Comparison of ENCODE assay signal across 8 cellular contexts in the genomic region with DNA sequence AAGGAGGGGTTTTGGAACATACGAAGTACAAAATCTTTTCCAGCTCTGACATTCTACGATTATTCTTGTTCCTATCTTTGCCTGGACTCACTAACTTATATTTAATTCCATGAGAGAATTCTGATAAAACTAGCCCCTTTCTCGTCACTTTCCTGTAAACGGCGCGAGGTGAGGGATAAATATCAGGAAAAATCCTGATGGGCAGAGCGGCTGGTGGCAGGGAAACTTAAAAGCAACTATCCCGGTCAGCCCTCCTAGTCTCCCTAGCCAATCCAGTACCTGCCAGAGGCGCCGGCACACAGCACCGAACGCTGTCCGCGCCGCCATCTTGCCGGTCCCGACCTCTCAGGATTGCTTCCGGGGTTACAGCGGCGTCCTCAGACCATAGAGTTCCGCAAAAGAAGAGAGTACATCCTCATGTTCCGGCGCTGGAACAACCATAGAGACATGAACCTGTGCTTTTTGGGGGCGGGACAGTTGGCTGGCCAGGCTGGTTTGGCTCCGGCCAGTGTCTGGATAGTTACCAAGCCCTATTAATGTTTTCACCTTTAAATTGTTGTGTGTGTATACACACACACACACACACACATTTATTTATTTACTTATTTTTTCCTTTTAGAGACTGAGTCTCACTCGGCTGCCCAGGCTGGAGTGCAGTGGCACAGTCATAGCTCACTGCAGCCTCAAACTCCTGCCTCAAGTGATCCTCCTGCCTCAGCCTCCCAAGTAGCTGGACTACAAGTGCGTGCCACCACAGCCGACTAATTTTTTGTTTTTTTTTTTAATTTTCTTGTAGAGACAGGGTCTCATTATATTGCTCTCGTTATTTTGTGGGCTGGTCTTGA. TPM values are rescaled to one million over a fixed set of nuclear protein-coding genes. Genes with fewer than 3 reads are reported as not detected.
DNase-seq lines count a peak whose midpoint lies in the region; ATAC-seq and TF ChIP-seq lines count a peak whose summit lies in the region.

Gene MRPS10, minus strand, starts transcription at position 339 of the 845 bp plus-strand sequence. Its CDS starts 12 bp downstream, at position 327.

- TF ChIP-seq CTCF in H9 (conservative IDR thresholded peaks at IDR 0.05) (no peak), nephron progenitor cell (IDR thresholded peaks at IDR 0.05) (no peak)

- peaks cover 7 to 18% of the 10 kb centered on the region in 2 experiments for H3K4me1 Mint-ChIP-seq in H9
- peaks cover 22% of the 10 kb centered on the region for H3K4me1 Mint-ChIP-seq in nephron progenitor cell
- H3K4me1 Mint-ChIP-seq in stimulated activated naive CD8-positive, alpha-beta T cell treated with anti-CD3 and anti-CD28 coated beads, Interleukin-15, amount 100 ng/mL, for 72 hours = peaks cover 33% of the 10 kb centered on the region

- H3K79me1 ChIP-seq in H9 (ENCODE audit: insufficient read depth, low read depth, low read length, poor library complexity, severe bottlenecking) = no peaks in the 10 kb centered on the region

- H4K8ac ChIP-seq in H9 (replicated peaks; ENCODE audit: insufficient read length, low read depth, low read length) = no peak within 1 kb of the TSS

- no peak within 1 kb of the TSS for H2BK5ac ChIP-seq in H9 (ENCODE audit: insufficient read length, low read length)

- peaks cover 0 to 16% (median 11%) of the 10 kb centered on the region in 3 experiments; a peak in 5 of 7 replicates for H3K36me3 Mint-ChIP-seq in H9 (ENCODE audit: insufficient read depth in 1 of 3, low read depth in 3 of 3)
- no peaks in the 10 kb centered on the region for H3K36me3 Mint-ChIP-seq in nephron progenitor cell (ENCODE audit: low read depth)

- H3K4me1 ChIP-seq in H9 (ENCODE audit: insufficient read depth, low read length) = no peaks in the 10 kb centered on the region

- H3K27ac ChIP-seq in H9 (ENCODE audit: insufficient read length, low read depth, low read length) = peak within 1 kb of the TSS; percentile 5

- H2AK5ac ChIP-seq in H9 (ENCODE audit: insufficient read length, low read length) = no peak within 1 kb of the TSS

- peaks cover 12% of the 10 kb centered on the region for H3K36me3 ChIP-seq in MG63

- no peak within 1 kb of the TSS for H3K4ac ChIP-seq in H9 (ENCODE audit: low read depth, low read length)

- H3K4me3 ChIP-seq in MG63 = peak within 1 kb of the TSS; percentile 74

- no peak within 1 kb of the TSS for H3K56ac ChIP-seq in H9 (ENCODE audit: insufficient read length, low read depth, low read length)

- no peak within 1 kb of the TSS for H2BK15ac ChIP-seq in H9 (ENCODE audit: low read depth, low read length)

- no peak within 1 kb of the TSS for H3K23ac ChIP-seq in H9 (ENCODE audit: insufficient read length, low read depth, low read length)

- no peak within 1 kb of the TSS for H4K5ac ChIP-seq in H9 (ENCODE audit: insufficient read length, low read depth, low read length)

- H3K27ac Mint-ChIP-seq in H9 (peak within 1 kb of the TSS; percentile 99), nephron progenitor cell (peak within 1 kb of the TSS; percentile 100)
- H3K27ac Mint-ChIP-seq in stimulated activated naive CD8-positive, alpha-beta T cell treated with anti-CD3 and anti-CD28 coated beads, Interleukin-15, amount 100 ng/mL, for 72 hours = peak within 1 kb of the TSS; percentile 97 to 99

- peak within 1 kb of the TSS; percentile 87 for H3K9ac ChIP-seq in H9 (ENCODE audit: extremely low read depth, insufficient read length, low read length)

- no peak within 1 kb of the TSS for H2AFZ ChIP-seq in H9 (ENCODE audit: low read length)

- no peak within 1 kb of the TSS for H2BK120ac ChIP-seq in H9 (ENCODE audit: low read depth, low read length, poor library complexity, severe bottlenecking)

- H4K91ac ChIP-seq in H9 (ENCODE audit: insufficient read length, low read depth, low read length) = no peak within 1 kb of the TSS

- H3K79me2 ChIP-seq in H9 (ENCODE audit: insufficient read depth, low read length) = no peaks in the 10 kb centered on the region

- H2BK20ac ChIP-seq in H9 (ENCODE audit: low read depth, low read length, poor library complexity, severe bottlenecking) = no peak within 1 kb of the TSS

- H3K4me2 ChIP-seq in H9 (ENCODE audit: insufficient read depth, insufficient read length, low read length) = peak within 1 kb of the TSS; percentile 75

- H3K9me3 Mint-ChIP-seq in H9 = no peaks in the 10 kb centered on the region
- no peaks in the 10 kb centered on the region for H3K9me3 Mint-ChIP-seq in nephron progenitor cell
- H3K9me3 Mint-ChIP-seq in stimulated activated naive CD8-positive, alpha-beta T cell treated with anti-CD3 and anti-CD28 coated beads, Interleukin-15, amount 100 ng/mL, for 72 hours = no peaks in the 10 kb centered on the region

- H3K27me3 ChIP-seq in H9 (ENCODE audit: insufficient read depth, low read length) = no peaks in the 10 kb centered on the region
- H3K27me3 ChIP-seq in MG63 = no peaks in the 10 kb centered on the region

- WGBS in H9 (ENCODE audit: extremely low coverage, insufficient read length, low lambda C conversion rate) = no CpG with 5 or more reads among the region's 29 CpGs

- no peak within 1 kb of the TSS for H3K14ac ChIP-seq in H9 (ENCODE audit: insufficient read depth, low read length)

- H3K9me3 ChIP-seq in H9 (ENCODE audit: control insufficient read depth, low read depth, low read length) (no peaks in the 10 kb centered on the region), MG63 (no peaks in the 10 kb centered on the region)

- H3T11ph ChIP-seq in H9 (ENCODE audit: low read length) = no peak within 1 kb of the TSS

- H3K27me3 Mint-ChIP-seq in H9 (ENCODE audit: low read depth) (no peaks in the 10 kb centered on the region; the same call in 1 of the 2 replicates), nephron progenitor cell (ENCODE audit: low read depth, poor library complexity) (peaks cover 4% of the 10 kb centered on the region)
- H3K27me3 Mint-ChIP-seq in stimulated activated naive CD8-positive, alpha-beta T cell treated with anti-CD3 and anti-CD28 coated beads, Interleukin-15, amount 100 ng/mL, for 72 hours = no peaks in the 10 kb centered on the region

- no peak within 1 kb of the TSS for H2BK12ac ChIP-seq in H9 (ENCODE audit: insufficient read length, low read depth, low read length)

- H3K23me2 ChIP-seq in H9 (ENCODE audit: insufficient read length, low read depth, low read length, poor library complexity, severe bottlenecking) = no peaks in the 10 kb centered on the region

- H4K20me1 ChIP-seq in H9 (ENCODE audit: control insufficient read depth, insufficient read depth, insufficient read length) = no peaks in the 10 kb centered on the region

- peak; percentile 100 for ATAC-seq in stimulated activated naive CD8-positive, alpha-beta T cell treated with anti-CD3 and anti-CD28 coated beads, Interleukin-15, amount 100 ng/mL, for 72 hours

- H3K18ac ChIP-seq in H9 (ENCODE audit: insufficient read length, low read depth, low read length) = no peak within 1 kb of the TSS

- peak; percentile 98 for DNase-seq in ELR (ENCODE audit: low read depth)
- DNase-seq in H9 = peak; percentile 96
- peak; percentile 87 for DNase-seq in MG63
- DNase-seq in SHP77 treated with DMSO at 0.1 percent for 48 hours (lab: John Stamatoyannopoulos, UW) = peak; percentile 88
- DNase-seq in activated effector memory CD4-positive, alpha-beta T cell treated with anti-CD3 and anti-CD28 coated beads, Interleukin-2, amount 50 U/mL, for 16 hours = peak; percentile 96
- DNase-seq in fibroblast of the conjunctiva (ENCODE audit: low read depth) = peak; percentile 88
- DNase-seq in nephron progenitor cell = peak; percentile 89
- peak; percentile 85 to 92 for DNase-seq in stimulated activated naive CD8-positive, alpha-beta T cell treated with anti-CD3 and anti-CD28 coated beads, Interleukin-15, amount 100 ng/mL, for 72 hours

- H3K4me3 Mint-ChIP-seq in H9 (peak within 1 kb of the TSS; percentile 98 to 99), nephron progenitor cell (peak within 1 kb of the TSS; percentile 97)
- H3K4me3 Mint-ChIP-seq in stimulated activated naive CD8-positive, alpha-beta T cell treated with anti-CD3 and anti-CD28 coated beads, Interleukin-15, amount 100 ng/mL, for 72 hours = peak within 1 kb of the TSS; percentile 88 to 99

RNA-seq across cellular contexts. Expression of gene MRPS10, which starts in this region (rescaled TPM):
- total RNA-seq in H9 (2021) = 33.9 and 36.3 TPM in 2 replicates
- total RNA-seq in MG63 (2014; rRNA removed; shearing (Covaris generic); ENCODE audit: low replicate concordance) = 61.9 and 65.5 TPM in 2 replicates

Comparison
In these comparisons a context has a peak if more than half of its experiments do, and no peak if none do; other contexts are left out.
1. Peak in every context shown above with its lines: DNase-seq, ATAC-seq, H3K4me3 ChIP-seq and H3K27ac ChIP-seq.